ENCODE assay signal across 20 cellular contexts in genomic region chr7:149475121-149476045, GRCh38.
"Had no signal": no experiment of that assay in that cellular context is flagged by ENCODE, and none has a peak within 500 bp of the region (broad histone marks: within the 10 kb centered on the region; RNA-seq: fewer than 3 reads in every experiment).

No MANE protein-coding gene starts in this region.

- H3K4me3 ChIP-seq: body of pancreas, sigmoid colon, transverse colon had no signal

- H3K9ac ChIP-seq: parathyroid adenoma had no signal

- DNase-seq: activated CD4-positive, alpha-beta T cell treated with anti-CD3 and anti-CD28 coated beads for 48 hours; activated CD4-positive, CD25-positive, alpha-beta regulatory T cell; activated naive CD4-positive, alpha-beta T cell; activated naive CD8-positive, alpha-beta T cell treated with anti-CD3 and anti-CD28 coated beads for 36 hours; amniotic stem cell; body of pancreas; foreskin melanocyte; glutamatergic neuron; hypothalamus; midbrain; stimulated activated CD4-positive, alpha-beta T cell treated with anti-CD3 and anti-CD28 coated beads, Interleukin-4, amount 100 ng/mL, for 4 hours; T-cell; T-helper 9 cell; transverse colon had no signal

- H3K27ac Mint-ChIP-seq: activated naive CD8-positive, alpha-beta T cell treated with anti-CD3 and anti-CD28 coated beads for 36 hours; activated T-helper 17 cell treated with anti-CD3 and anti-CD28 coated beads, Interleukin-2, amount 50 U/mL, for 72 hours; stimulated activated memory B cell treated with anti-CD40 and anti-IgM and Interleukin-4, amounts not matched to agents 10 μg/mL and 1 μg/mL and 100 μg/mL, for 72 hours; T-cell had no signal

- H3K4me1 ChIP-seq: body of pancreas, sigmoid colon, transverse colon had no signal

- H2AFZ ChIP-seq: parathyroid adenoma had no signal

- H3K4me1 Mint-ChIP-seq: activated naive CD8-positive, alpha-beta T cell treated with anti-CD3 and anti-CD28 coated beads for 36 hours; stimulated activated memory B cell treated with anti-CD40 and anti-IgM and Interleukin-4, amounts not matched to agents 10 μg/mL and 1 μg/mL and 100 μg/mL, for 72 hours had no signal

- H3K27ac ChIP-seq: body of pancreas, epithelial cell of prostate, parathyroid adenoma, sigmoid colon, transverse colon had no signal

- H3K4me3 Mint-ChIP-seq: activated naive CD8-positive, alpha-beta T cell treated with anti-CD3 and anti-CD28 coated beads for 36 hours; activated T-helper 17 cell treated with anti-CD3 and anti-CD28 coated beads, Interleukin-2, amount 50 U/mL, for 72 hours; stimulated activated memory B cell treated with anti-CD40 and anti-IgM and Interleukin-4, amounts not matched to agents 10 μg/mL and 1 μg/mL and 100 μg/mL, for 72 hours; T-cell had no signal

- H3K27me3 Mint-ChIP-seq: activated naive CD8-positive, alpha-beta T cell treated with anti-CD3 and anti-CD28 coated beads for 36 hours; activated T-helper 17 cell treated with anti-CD3 and anti-CD28 coated beads, Interleukin-2, amount 50 U/mL, for 72 hours; stimulated activated memory B cell treated with anti-CD40 and anti-IgM and Interleukin-4, amounts not matched to agents 10 μg/mL and 1 μg/mL and 100 μg/mL, for 72 hours; T-cell had no signal

- H3K9me3 Mint-ChIP-seq: activated T-helper 17 cell treated with anti-CD3 and anti-CD28 coated beads, Interleukin-2, amount 50 U/mL, for 72 hours had no signal

- ATAC-seq: activated T-helper 17 cell treated with anti-CD3 and anti-CD28 coated beads, Interleukin-2, amount 50 U/mL, for 72 hours; body of pancreas; SK-N-SH treated with all-trans-retinoic acid at 6 μM for 48 hours; T-cell had no signal

- H3K9me3 ChIP-seq: body of pancreas, sigmoid colon, transverse colon had no signal

- H3K27me3 ChIP-seq: body of pancreas, sigmoid colon, transverse colon had no signal
